Comparison of ENCODE assay signal across 13 cellular contexts in genomic region chr19:45955905-45956608, GRCh38. TPM values are rescaled to one million over a fixed set of nuclear protein-coding genes. Genes with fewer than 3 reads are reported as not detected.
DNase-seq lines count a peak whose midpoint lies in the region; ATAC-seq, FAIRE-seq and TF ChIP-seq lines count a peak whose summit lies in the region.
"Had no signal": no experiment of that assay in that cellular context is flagged by ENCODE, and none has a peak within 500 bp of the region (broad histone marks: within the 10 kb centered on the region; RNA-seq: fewer than 3 reads in every experiment).

No MANE protein-coding gene starts in this region.

- peak; percentile 83 to 87 for ATAC-seq in left cardiac atrium
- ATAC-seq: GM12878 had no signal

- in situ Hi-C loops in astrocyte of the cerebellum (cut with HindIII; ENCODE audit: low sequenced_read_pairs): no loop called here

- no peak overlapping the region for H3K27ac Mint-ChIP-seq in T-helper 2 cell treated with Interferon-gamma antibody and Interleukin-4, amounts not matched to agents 5 μg/mL and 100 μg/mL, for 36 hours
- H3K27ac Mint-ChIP-seq: CD4-positive, CD25-positive, alpha-beta regulatory T cell; stimulated activated naive CD8-positive, alpha-beta T cell treated with anti-CD3 and anti-CD28 coated beads, Interleukin-15, Interleukin-2, amounts not matched to agents 100 ng/mL and 50 ng/mL, for 24 hours had no signal

- H3K27me3 Mint-ChIP-seq in T-helper 2 cell treated with Interferon-gamma antibody and Interleukin-4, amounts not matched to agents 5 μg/mL and 100 μg/mL, for 36 hours (ENCODE audit: low read depth): peaks cover 32% of the 10 kb centered on the region

- peaks cover 15% of the 10 kb centered on the region for H3K4me1 Mint-ChIP-seq in T-helper 2 cell treated with Interferon-gamma antibody and Interleukin-4, amounts not matched to agents 5 μg/mL and 100 μg/mL, for 36 hours (ENCODE audit: low read depth)

- TF ChIP-seq CTCF in astrocyte of the cerebellum (IDR thresholded peaks at IDR 0.05; ENCODE audit: low read depth, low read length, missing control alignments) (no peak), D721Med (IDR thresholded peaks at IDR 0.05; ENCODE audit: insufficient read depth, missing control alignments) (no peak), GM10248 (IDR thresholded peaks at IDR 0.05; ENCODE audit: control extremely low read depth, extremely low read depth, low read depth, missing control alignments) (no peak)

- DNase-seq in H4 (ENCODE audit: low spot score) (peak; percentile 81), astrocyte of the cerebellum (ENCODE audit: low read depth) (peak; percentile 5), left cardiac atrium (peak; percentile 83), pons (ENCODE audit: low spot score) (peak; percentile 92), D721Med (ENCODE audit: insufficient read length, low spot score) (no peak), GM10248 (ENCODE audit: extremely low spot score) (no peak)
- no peak for DNase-seq in T-helper 2 cell treated with Interferon-gamma antibody and Interleukin-4, amounts not matched to agents 5 μg/mL and 100 μg/mL, for 36 hours (ENCODE audit: low spot score)
- no peak for DNase-seq in stimulated activated CD4-positive, alpha-beta T cell treated with anti-CD3 and anti-CD28 coated beads, Interleukin-4, amount 100 ng/mL, for 24 hours
- DNase-seq: NCI-H1105 treated with DMSO at 0.1 percent for 48 hours, RPMI8226 had no signal

- FAIRE-seq in D721Med (lab: Jason Lieb, UNC): no peak
- FAIRE-seq: GM12878 had no signal

- CTCF ChIA-PET in GM10248 (lab: Yijun Ruan, JAX): no interaction called here

- intact Hi-C loops in left cardiac atrium (cut with DNase I): no loop called here

- H3K4me3 ChIP-seq in astrocyte of the cerebellum (ENCODE audit: low read depth, low read length): no peak overlapping the region
- H3K4me3 ChIP-seq: GM12878 had no signal

- no peaks in the 10 kb centered on the region for H3K36me3 Mint-ChIP-seq in T-helper 2 cell treated with Interferon-gamma antibody and Interleukin-4, amounts not matched to agents 5 μg/mL and 100 μg/mL, for 36 hours (ENCODE audit: low read depth)

- H3K9me3 Mint-ChIP-seq in T-helper 2 cell treated with Interferon-gamma antibody and Interleukin-4, amounts not matched to agents 5 μg/mL and 100 μg/mL, for 36 hours: peaks cover 4% of the 10 kb centered on the region

- POLR2A ChIA-PET in GM10248 (lab: Yijun Ruan, JAX): no interaction called here

- H3K4me3 Mint-ChIP-seq in T-helper 2 cell treated with Interferon-gamma antibody and Interleukin-4, amounts not matched to agents 5 μg/mL and 100 μg/mL, for 36 hours: no peak overlapping the region
- H3K4me3 Mint-ChIP-seq: CD4-positive, CD25-positive, alpha-beta regulatory T cell; stimulated activated naive CD8-positive, alpha-beta T cell treated with anti-CD3 and anti-CD28 coated beads, Interleukin-15, Interleukin-2, amounts not matched to agents 100 ng/mL and 50 ng/mL, for 24 hours had no signal

RNA-seq across cellular contexts. Expression of gene NOVA2, which starts 17.6 kb away (rescaled TPM):
- total RNA-seq in H4 (2014; rRNA removed; shearing (Covaris generic)): 0.19 and 0.37 TPM in 2 replicates
- 1 to 10 TPM; 4.2 to 5.8 TPM for total RNA-seq in left cardiac atrium
- total RNA-seq: CD4-positive, CD25-positive, alpha-beta regulatory T cell had no signal

RNA-seq across cellular contexts. Expression of gene CCDC61, which starts 39.2 kb away (rescaled TPM):
- total RNA-seq in H4 (2014; rRNA removed; shearing (Covaris generic)): 1.4 and 3.7 TPM in 2 replicates
- 10 to 100 TPM; 10.0 to 10.8 TPM for total RNA-seq in left cardiac atrium

RNA-seq across cellular contexts. Expression of gene NANOS2, which starts 41.5 kb away (rescaled TPM):
- not detected in 2 replicates for total RNA-seq in H4 (2014; rRNA removed; shearing (Covaris generic))
- not detected for total RNA-seq in left cardiac atrium
- total RNA-seq: CD4-positive, CD25-positive, alpha-beta regulatory T cell; GM12878 had no signal

RNA-seq across cellular contexts. Expression of gene MYPOP, which starts 53.6 kb away (rescaled TPM):
- 0.52 and 0.78 TPM in 2 replicates for total RNA-seq in H4 (2014; rRNA removed; shearing (Covaris generic))
- total RNA-seq in left cardiac atrium: 10 to 100 TPM in 1 of 2 donors, 1 to 10 TPM in 1; 9.3 to 12.8 TPM

Comparison
In these comparisons a context has a peak if more than half of its experiments do, and no peak if none do; other contexts are left out.
1. DNase-seq: peak in H4 (single experiment), astrocyte of the cerebellum (single experiment), left cardiac atrium (single experiment) and pons (single experiment); none in D721Med (single experiment), T-helper 2 cell treated with Interferon-gamma antibody and Interleukin-4, amounts not matched to agents 5 μg/mL and 100 μg/mL, for 36 hours (single experiment), GM10248 (single experiment) and stimulated activated CD4-positive, alpha-beta T cell treated with anti-CD3 and anti-CD28 coated beads, Interleukin-4, amount 100 ng/mL, for 24 hours (single experiment).